8 cellular contexts compared by ENCODE assay signal in genomic region chr2:233413529-233414272, GRCh38. TPM values are rescaled to one million over a fixed set of nuclear protein-coding genes. Genes with fewer than 3 reads are reported as not detected.
DNase-seq lines count a peak whose midpoint lies in the region; ATAC-seq and TF ChIP-seq lines count a peak whose summit lies in the region.

No MANE protein-coding gene starts in this region.

- no TSS peak for BruUV-seq in PC-3 (replicated peaks; lab: Mats Ljungman, UMichigan)

- H3K4me2 ChIP-seq in PC-3 (ENCODE audit: low read length) = peak overlapping the region; percentile 82

- H3K9ac ChIP-seq in PC-3 (ENCODE audit: low read length) = peak overlapping the region; percentile 85

- H3K36me3 ChIP-seq in PC-3 (ENCODE audit: low read depth, low read length) = peaks cover 18% of the 10 kb centered on the region

- peak overlapping the region; percentile 46; the same call in 1 of the 2 replicates for H3K4me3 ChIP-seq in PC-3 (ENCODE audit: low read length)

- no peaks in the 10 kb centered on the region for H4K20me1 ChIP-seq in PC-3 (ENCODE audit: low read length)

- no peaks in the 10 kb centered on the region for H3F3A ChIP-seq in PC-3 (ENCODE audit: low read length, unreplicated experiment)

- peak; percentile 62 for DNase-seq in GOT3 (lab: John Stamatoyannopoulos, UW)
- peak; percentile 96 for DNase-seq in PC-3
- peak; percentile 28 to 52 for DNase-seq in stimulated activated CD8-positive, alpha-beta memory T cell treated with anti-CD3 and anti-CD28 coated beads, Interleukin-4, amount 100 ng/mL, for 1 hour (ENCODE audit: low read depth in 2 of 2, low spot score in 1 of 2)
- DNase-seq in NCI-H82 treated with DMSO at 0.1 percent for 48 hours (lab: John Stamatoyannopoulos, UW; ENCODE audit: unreplicated experiment) = no peak

- H3K27ac ChIP-seq in PC-3 (ENCODE audit: low read length) = peak overlapping the region; percentile 98
- peak overlapping the region; percentile 60 for H3K27ac ChIP-seq in layer of hippocampus (ENCODE audit: low read depth, low read length)

- intact Hi-C loops in PC-3 (cut with micrococcal nuclease) = loop anchor here (2.0 to 10.0 kb wide), 2 partner anchors 29 to 1611 kb away; no protein-coding TSS in a partner anchor

- peak overlapping the region in 4 of 5 experiments; percentile 8 to 89 (median 82) for H3K27ac Mint-ChIP-seq in brain

- CTCF ChIA-PET in PC-3 (lab: Charles Lee) = interaction anchor here (1.0 to 1.9 kb wide), 2 partner anchors 8 to 29 kb away, joined by 3 to 12 read pairs; no protein-coding TSS in a partner anchor

- peak; percentile 55 for ATAC-seq in PC-3
- no peak for ATAC-seq in GM19324 (IDR thresholded peaks at IDR 0.05; ENCODE audit: low FRiP score, unreplicated experiment)
- ATAC-seq in HG03457 (IDR thresholded peaks at IDR 0.05; ENCODE audit: unreplicated experiment) = no peak

- no peak overlapping the region for H2AFZ ChIP-seq in PC-3 (ENCODE audit: low read length)

- peaks cover 5% of the 10 kb centered on the region for H3K9me3 ChIP-seq in PC-3 (ENCODE audit: low read length)

- H3K4me1 ChIP-seq in PC-3 (ENCODE audit: insufficient read depth, low read length) = peaks cover 57% of the 10 kb centered on the region

- no peaks in the 10 kb centered on the region for H3K9me2 ChIP-seq in PC-3 (replicated peaks; ENCODE audit: low read length)

- no peaks in the 10 kb centered on the region for H3K27me3 Mint-ChIP-seq in brain

- H3K9me3 Mint-ChIP-seq in brain = peaks cover 20 to 31% (median 29%) of the 10 kb centered on the region in 5 experiments

- peaks cover 59% of the 10 kb centered on the region for H3K36me3 Mint-ChIP-seq in brain

- H3K27me3 ChIP-seq in PC-3 (ENCODE audit: low read length) = no peaks in the 10 kb centered on the region
- H3K27me3 ChIP-seq in layer of hippocampus (ENCODE audit: control insufficient read depth, insufficient read depth, low read length) = no peaks in the 10 kb centered on the region

- H3K79me2 ChIP-seq in PC-3 (ENCODE audit: low read length) = peaks cover 57% of the 10 kb centered on the region

- peaks cover 36% of the 10 kb centered on the region for H3K4me1 Mint-ChIP-seq in brain

- TF ChIP-seq CTCF in PC-3 (conservative IDR thresholded peaks at IDR 0.05; ENCODE audit: low read depth, low read length) (no peak), brain (conservative IDR thresholded peaks at IDR 0.05) (no peak)

- POLR2A ChIA-PET in PC-3 (lab: Charles Lee; ENCODE audit: unreplicated experiment) = interaction anchor here (0.6 to 1.6 kb wide), 3 partner anchors 9 to 146 kb away, joined by 4 to 13 read pairs (median 6); no protein-coding TSS in a partner anchor

- peak overlapping the region in 2 of 5 experiments; percentile 11 to 24 for H3K4me3 Mint-ChIP-seq in brain

RNA-seq across cellular contexts. Expression of gene DGKD, which starts 59.4 kb away (rescaled TPM):
- total RNA-seq in PC-3 (2014; rRNA removed) = 23.3 and 36.2 TPM in 2 replicates
- 16.2 TPM for polyA plus RNA-seq in brain (ENCODE audit: insufficient read depth, low read depth, low replicate concordance)
